12 cellular contexts compared by ENCODE assay signal in the genomic region with DNA sequence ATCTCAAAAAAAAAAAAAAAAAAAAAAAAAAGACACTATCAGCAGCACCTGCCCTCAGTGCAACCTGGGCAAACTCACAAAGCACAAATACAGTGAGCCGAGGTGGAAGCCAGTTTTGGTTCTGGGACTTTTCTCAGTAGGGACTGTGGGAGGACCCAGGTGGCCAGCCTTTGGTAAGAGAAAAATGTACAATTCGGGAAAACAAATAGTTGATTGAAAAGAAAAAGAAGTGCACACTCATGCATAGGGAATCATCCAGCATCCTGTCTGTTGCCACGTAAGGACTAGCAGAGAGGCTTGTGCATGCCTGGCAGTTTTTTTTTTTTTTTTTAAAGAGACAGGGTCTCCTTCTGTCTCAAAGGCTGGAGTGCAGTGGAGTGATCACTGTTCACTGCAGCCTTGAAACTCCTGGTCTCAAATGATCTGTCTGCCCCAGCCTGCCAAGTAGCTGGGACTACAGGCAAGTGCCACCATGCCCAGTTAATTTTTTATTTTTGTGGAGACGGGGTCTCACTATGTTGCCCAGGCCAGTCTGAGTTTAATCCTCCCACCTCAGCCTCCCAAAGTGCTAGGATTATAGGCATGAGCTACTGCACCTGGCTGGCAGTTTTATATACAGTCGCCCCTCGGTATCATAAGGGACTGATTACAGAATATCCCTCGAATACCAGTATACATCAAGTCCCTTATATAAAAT.
DNase-seq lines count a peak whose midpoint lies in the region; ATAC-seq, FAIRE-seq and TF ChIP-seq lines count a peak whose summit lies in the region.
"Had no signal": no experiment of that assay in that cellular context is flagged by ENCODE, and none has a peak within 500 bp of the region (broad histone marks: within the 10 kb centered on the region; RNA-seq: fewer than 3 reads in every experiment).

No MANE protein-coding gene starts in this region.

- H3K4me3 ChIP-seq in epithelial cell of esophagus (ENCODE audit: low read length) (no peak overlapping the region), retinal pigment epithelial cell (ENCODE audit: low read length) (no peak overlapping the region)
- H3K4me3 ChIP-seq: gastroesophageal sphincter, prostate gland, thoracic aorta had no signal

- FAIRE-seq in D721Med (lab: Jason Lieb, UNC): no peak

- no peak for ATAC-seq in GM18867 (IDR thresholded peaks at IDR 0.05; ENCODE audit: unreplicated experiment)
- no peak for ATAC-seq in GM21723 (IDR thresholded peaks at IDR 0.05; ENCODE audit: unreplicated experiment)
- ATAC-seq: gastroesophageal sphincter had no signal

- DNase-seq in DMS79 treated with DMSO at 0.1 percent for 48 hours (lab: John Stamatoyannopoulos, UW) (peak; percentile 4), DMS79 (lab: John Stamatoyannopoulos, UW) (no peak), NCI-H774 (lab: John Stamatoyannopoulos, UW) (peak; percentile 4), epithelial cell of esophagus (ENCODE audit: low read depth) (peak; percentile 80), retinal pigment epithelial cell (ENCODE audit: low read depth) (peak; percentile 32), D721Med (ENCODE audit: insufficient read length, low spot score) (no peak)
- DNase-seq: NCI-H524 had no signal

- TF ChIP-seq CTCF in epithelial cell of esophagus (IDR thresholded peaks at IDR 0.05; ENCODE audit: insufficient read depth, low read depth, low read length, missing control alignments) (no peak), retinal pigment epithelial cell (conservative IDR thresholded peaks at IDR 0.05; ENCODE audit: low read depth, low read length) (no peak), D721Med (IDR thresholded peaks at IDR 0.05; ENCODE audit: insufficient read depth, missing control alignments) (no peak)

Comparison
In these comparisons a context has a peak if more than half of its experiments do, and no peak if none do; other contexts are left out.
1. DNase-seq: peak in DMS79 treated with DMSO at 0.1 percent for 48 hours (single experiment), NCI-H774 (single experiment), epithelial cell of esophagus (single experiment) and retinal pigment epithelial cell (single experiment); none in DMS79 (single experiment) and D721Med (single experiment).